1 cellular context compared by ENCODE assay signal in the genomic region with DNA sequence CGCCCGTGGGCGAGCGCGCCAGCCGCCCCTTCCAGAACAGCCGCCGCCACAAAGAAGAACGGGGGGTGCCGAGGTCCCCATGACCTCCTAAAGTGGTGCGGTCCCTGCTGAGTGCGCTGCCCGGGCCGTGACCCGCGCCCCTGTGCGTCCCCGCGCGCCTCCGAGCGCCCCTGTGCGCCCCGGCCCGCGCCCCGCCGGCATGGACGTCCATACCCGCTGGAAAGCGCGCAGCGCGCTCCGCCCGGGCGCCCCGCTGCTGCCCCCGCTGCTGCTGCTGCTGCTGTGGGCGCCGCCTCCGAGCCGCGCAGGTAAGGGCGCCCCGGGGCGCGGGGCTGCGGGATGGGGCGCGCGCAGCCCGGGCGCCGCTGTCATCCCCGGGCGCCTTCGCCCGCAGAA.
TF ChIP-seq lines count a peak whose summit lies in the region.

No MANE protein-coding gene starts in this region.

TF ChIP-seq in GM23338, 12 proteins besides CTCF, POLR2A, EP300 and RAD21 (continued from another document):
- TF ChIP-seq, protein P1, sequence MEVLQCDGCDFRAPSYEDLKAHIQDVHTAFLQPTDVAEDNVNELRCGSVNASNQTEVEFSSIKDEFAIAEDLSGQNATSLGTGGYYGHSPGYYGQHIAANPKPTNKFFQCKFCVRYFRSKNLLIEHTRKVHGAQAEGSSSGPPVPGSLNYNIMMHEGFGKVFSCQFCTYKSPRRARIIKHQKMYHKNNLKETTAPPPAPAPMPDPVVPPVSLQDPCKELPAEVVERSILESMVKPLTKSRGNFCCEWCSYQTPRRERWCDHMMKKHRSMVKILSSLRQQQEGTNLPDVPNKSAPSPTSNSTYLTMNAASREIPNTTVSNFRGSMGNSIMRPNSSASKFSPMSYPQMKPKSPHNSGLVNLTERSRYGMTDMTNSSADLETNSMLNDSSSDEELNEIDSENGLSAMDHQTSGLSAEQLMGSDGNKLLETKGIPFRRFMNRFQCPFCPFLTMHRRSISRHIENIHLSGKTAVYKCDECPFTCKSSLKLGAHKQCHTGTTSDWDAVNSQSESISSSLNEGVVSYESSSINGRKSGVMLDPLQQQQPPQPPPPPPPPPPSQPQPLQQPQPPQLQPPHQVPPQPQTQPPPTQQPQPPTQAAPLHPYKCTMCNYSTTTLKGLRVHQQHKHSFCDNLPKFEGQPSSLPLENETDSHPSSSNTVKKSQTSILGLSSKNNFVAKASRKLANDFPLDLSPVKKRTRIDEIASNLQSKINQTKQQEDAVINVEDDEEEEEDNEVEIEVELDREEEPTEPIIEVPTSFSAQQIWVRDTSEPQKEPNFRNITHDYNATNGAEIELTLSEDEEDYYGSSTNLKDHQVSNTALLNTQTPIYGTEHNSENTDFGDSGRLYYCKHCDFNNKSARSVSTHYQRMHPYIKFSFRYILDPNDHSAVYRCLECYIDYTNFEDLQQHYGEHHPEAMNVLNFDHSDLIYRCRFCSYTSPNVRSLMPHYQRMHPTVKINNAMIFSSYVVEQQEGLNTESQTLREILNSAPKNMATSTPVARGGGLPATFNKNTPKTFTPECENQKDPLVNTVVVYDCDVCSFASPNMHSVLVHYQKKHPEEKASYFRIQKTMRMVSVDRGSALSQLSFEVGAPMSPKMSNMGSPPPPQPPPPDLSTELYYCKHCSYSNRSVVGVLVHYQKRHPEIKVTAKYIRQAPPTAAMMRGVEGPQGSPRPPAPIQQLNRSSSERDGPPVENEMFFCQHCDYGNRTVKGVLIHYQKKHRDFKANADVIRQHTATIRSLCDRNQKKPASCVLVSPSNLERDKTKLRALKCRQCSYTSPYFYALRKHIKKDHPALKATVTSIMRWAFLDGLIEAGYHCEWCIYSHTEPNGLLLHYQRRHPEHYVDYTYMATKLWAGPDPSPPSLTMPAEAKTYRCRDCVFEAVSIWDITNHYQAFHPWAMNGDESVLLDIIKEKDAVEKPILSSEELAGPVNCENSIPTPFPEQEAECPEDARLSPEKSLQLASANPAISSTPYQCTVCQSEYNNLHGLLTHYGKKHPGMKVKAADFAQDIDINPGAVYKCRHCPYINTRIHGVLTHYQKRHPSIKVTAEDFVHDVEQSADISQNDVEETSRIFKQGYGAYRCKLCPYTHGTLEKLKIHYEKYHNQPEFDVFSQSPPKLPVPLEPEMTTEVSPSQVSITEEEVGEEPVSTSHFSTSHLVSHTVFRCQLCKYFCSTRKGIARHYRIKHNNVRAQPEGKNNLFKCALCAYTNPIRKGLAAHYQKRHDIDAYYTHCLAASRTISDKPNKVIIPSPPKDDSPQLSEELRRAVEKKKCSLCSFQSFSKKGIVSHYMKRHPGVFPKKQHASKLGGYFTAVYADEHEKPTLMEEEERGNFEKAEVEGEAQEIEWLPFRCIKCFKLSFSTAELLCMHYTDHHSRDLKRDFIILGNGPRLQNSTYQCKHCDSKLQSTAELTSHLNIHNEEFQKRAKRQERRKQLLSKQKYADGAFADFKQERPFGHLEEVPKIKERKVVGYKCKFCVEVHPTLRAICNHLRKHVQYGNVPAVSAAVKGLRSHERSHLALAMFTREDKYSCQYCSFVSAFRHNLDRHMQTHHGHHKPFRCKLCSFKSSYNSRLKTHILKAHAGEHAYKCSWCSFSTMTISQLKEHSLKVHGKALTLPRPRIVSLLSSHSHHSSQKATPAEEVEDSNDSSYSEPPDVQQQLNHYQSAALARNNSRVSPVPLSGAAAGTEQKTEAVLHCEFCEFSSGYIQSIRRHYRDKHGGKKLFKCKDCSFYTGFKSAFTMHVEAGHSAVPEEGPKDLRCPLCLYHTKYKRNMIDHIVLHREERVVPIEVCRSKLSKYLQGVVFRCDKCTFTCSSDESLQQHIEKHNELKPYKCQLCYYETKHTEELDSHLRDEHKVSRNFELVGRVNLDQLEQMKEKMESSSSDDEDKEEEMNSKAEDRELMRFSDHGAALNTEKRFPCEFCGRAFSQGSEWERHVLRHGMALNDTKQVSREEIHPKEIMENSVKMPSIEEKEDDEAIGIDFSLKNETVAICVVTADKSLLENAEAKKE (CRISPR knock-in tag; IDR thresholded peaks at IDR 0.05): no peak
